ENCODE assay signal across 8 cellular contexts in the genomic region with DNA sequence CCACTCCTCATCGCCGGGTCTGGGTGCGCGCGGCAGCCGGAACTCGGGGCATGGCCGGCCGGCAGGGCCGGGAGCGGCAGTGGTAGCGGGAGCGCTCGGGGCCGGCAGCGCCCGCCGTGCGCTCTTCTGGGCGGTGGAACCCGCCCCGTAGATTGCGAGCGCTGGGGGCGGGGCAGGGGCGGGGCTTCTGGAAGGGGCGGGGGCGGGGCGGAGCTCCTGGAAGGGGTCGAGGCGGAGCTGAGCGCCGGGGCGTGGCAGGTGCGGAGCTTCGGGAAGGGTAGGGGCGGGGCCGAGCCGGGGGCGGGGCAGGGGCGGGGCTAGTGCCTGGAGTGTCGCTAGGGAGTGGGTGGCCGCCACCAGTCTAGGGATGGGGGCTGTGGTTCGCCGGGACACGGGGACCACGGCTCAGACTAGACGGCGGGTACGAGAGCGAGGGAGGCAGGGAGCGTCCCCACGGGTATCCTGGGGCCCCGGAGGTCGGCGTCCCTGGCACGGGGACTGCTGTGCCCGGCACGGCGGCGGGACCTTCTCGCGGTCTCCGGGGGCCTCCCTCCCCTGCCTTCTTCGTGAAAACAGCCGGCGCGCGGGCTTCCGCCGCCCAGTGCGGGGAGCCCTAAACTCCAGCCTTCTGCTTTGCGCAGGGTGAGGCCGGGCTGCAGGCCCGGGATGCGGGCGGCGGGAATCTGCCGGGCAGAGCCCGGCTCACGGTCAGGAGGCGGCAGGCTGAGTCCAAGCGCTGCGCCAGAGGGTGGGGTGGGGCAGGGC. TPM values are rescaled to one million over a fixed set of nuclear protein-coding genes. Genes with fewer than 3 reads are reported as not detected.
A peak's percentile ranks its signal among the peaks of the same experiment; 100 is the strongest.
DNase-seq lines count a peak whose midpoint lies in the region; ATAC-seq and TF ChIP-seq lines count a peak whose summit lies in the region.

A gene (minus strand): TSS at position 128 of the 765 bp plus-strand sequence. CDS start 117 bp downstream, at position 11.

- WGBS in ovary, 3 donors = 0 to 1% (median 0%) methylated on average over 42 to 84 of the region's 84 CpGs

- ATAC-seq in GM21717 (IDR thresholded peaks at IDR 0.05; ENCODE audit: unreplicated experiment) = peak; percentile 63
- peak; percentile 86 to 90 for ATAC-seq in activated naive CD4-positive, alpha-beta T cell treated with anti-CD3 and anti-CD28 coated beads, Interleukin-2, amount 50 U/mL, for 72 hours

- no peak for TF ChIP-seq CTCF in ovary (IDR thresholded peaks at IDR 0.05)

- intact Hi-C loops in head of caudate nucleus (cut with DNase I) = loop anchor here (10.0 kb wide), 1 partner anchor 227 kb away; a partner anchor contains a TSS
- intact Hi-C loops in ovary (cut with DNase I) = loop anchor here in 1 of 4 donors (2.0 to 5.0 kb wide), 2 partner anchors 23 to 144 kb away; no protein-coding TSS in a partner anchor

- H3K27me3 ChIP-seq in ovary = no peaks in the 10 kb centered on the region

- no peak for TF ChIP-seq POLR2A in ovary (IDR thresholded peaks at IDR 0.05)

- peak within 1 kb of the TSS; percentile 54 for H3K4me3 ChIP-seq in Jurkat, Clone E6-1 (ENCODE audit: low read length)
- H3K4me3 ChIP-seq in ovary = peak within 1 kb of the TSS; percentile 90

- peak; percentile 86 for DNase-seq in Daoy (ENCODE audit: low read depth)
- DNase-seq in Jurkat, Clone E6-1 (ENCODE audit: low read depth, low spot score) = peak; percentile 65
- DNase-seq in SKM-1 treated with dmso at 0.1 percent for 144 hours (lab: John Stamatoyannopoulos, UW; ENCODE audit: unreplicated experiment) = peak; percentile 82
- peak; percentile 82 to 90 for DNase-seq in activated naive CD4-positive, alpha-beta T cell treated with anti-CD3 and anti-CD28 coated beads, Interleukin-2, amount 50 U/mL, for 72 hours (ENCODE audit: low spot score in 2 of 2)
- peak; percentile 80 to 98 (median 94) for DNase-seq in head of caudate nucleus
- DNase-seq in ovary = peak; percentile 89 to 94 (median 92)

- no peaks in the 10 kb centered on the region for H3K9me3 ChIP-seq in ovary

- H3K36me3 ChIP-seq in ovary = no peaks in the 10 kb centered on the region

- TF ChIP-seq EP300 in ovary (IDR thresholded peaks at IDR 0.05) = no peak

- peak within 1 kb of the TSS; percentile 49 to 55 for H3K27ac Mint-ChIP-seq in activated naive CD4-positive, alpha-beta T cell treated with anti-CD3 and anti-CD28 coated beads, Interleukin-2, amount 50 U/mL, for 72 hours

- no peaks in the 10 kb centered on the region for H3K9me3 Mint-ChIP-seq in activated naive CD4-positive, alpha-beta T cell treated with anti-CD3 and anti-CD28 coated beads, Interleukin-2, amount 50 U/mL, for 72 hours

- H3K4me1 ChIP-seq in ovary (ENCODE audit: insufficient read depth) = peaks cover 4% of the 10 kb centered on the region

- H3K27ac ChIP-seq in ovary = peak within 1 kb of the TSS; percentile 2 to 64
- no peak within 1 kb of the TSS for H3K27ac ChIP-seq in temporal lobe (ENCODE audit: low read depth, low read length)

- H3K36me3 Mint-ChIP-seq in activated naive CD4-positive, alpha-beta T cell treated with anti-CD3 and anti-CD28 coated beads, Interleukin-2, amount 50 U/mL, for 72 hours = peaks cover 0 to 5% of the 10 kb centered on the region in 2 donors

RNA-seq across cellular contexts. Expression of the gene that starts here (rescaled TPM):
- 6.4 and 9.3 TPM in 2 replicates for total RNA-seq in Daoy (2014; rRNA removed; shearing (Covaris generic))
- 19.2 TPM for polyA plus RNA-seq in Jurkat, Clone E6-1 (2012; ENCODE audit: insufficient read depth, insufficient read length)
- total RNA-seq in activated naive CD4-positive, alpha-beta T cell treated with anti-CD3 and anti-CD28 coated beads, Interleukin-2, amount 50 U/mL, for 72 hours = 10 to 100 TPM; 14.5 to 25.5 TPM
- total RNA-seq in ovary (10 to 100 TPM in 2 of 7 donors, 1 to 10 TPM in 5; 5.4 to 13.8 (median 9.5) TPM), temporal lobe (21.9 TPM)
- 1 to 10 TPM; 2.6 to 8.8 TPM for polyA plus RNA-seq in ovary
